8 cellular contexts compared by ENCODE assay signal in the genomic region with DNA sequence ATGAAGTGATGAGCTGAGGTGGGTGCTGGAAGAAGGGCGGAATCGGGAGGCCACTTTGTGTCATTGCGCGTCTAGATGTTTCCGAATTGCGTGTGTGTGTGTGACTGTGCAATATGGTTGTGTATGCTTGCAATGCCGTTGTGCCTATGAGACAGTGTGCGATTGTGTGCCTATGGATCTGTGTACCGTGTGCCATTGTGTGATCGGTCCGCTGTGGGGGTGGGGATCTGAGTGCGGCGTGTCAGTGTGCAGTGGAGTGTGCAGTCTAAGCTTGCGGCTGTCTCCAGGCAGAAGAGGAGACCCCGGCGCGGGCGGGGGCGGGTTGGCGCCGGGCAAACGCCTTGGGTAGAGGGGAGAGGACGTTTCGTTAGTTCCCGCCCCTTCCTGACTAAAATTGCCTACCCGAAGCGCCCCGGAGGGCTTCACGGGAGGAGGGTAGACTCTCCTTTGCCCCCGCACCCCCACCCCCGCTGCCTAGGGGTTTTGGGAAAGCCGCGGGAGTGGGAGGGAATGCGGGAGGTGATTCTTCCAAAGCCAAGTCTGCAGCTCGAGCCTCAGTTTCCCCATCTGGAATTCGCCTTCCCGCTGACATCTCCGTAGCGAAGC. TPM values are rescaled to one million over a fixed set of nuclear protein-coding genes. Genes with fewer than 3 reads are reported as not detected.
DNase-seq lines count a peak whose midpoint lies in the region; FAIRE-seq lines count a peak whose summit lies in the region.

No MANE protein-coding gene starts in this region.

- H3K36me3 ChIP-seq in endocrine pancreas (ENCODE audit: control insufficient read depth, insufficient read depth, low read length) (no peaks in the 10 kb centered on the region), mesodermal cell (ENCODE audit: control insufficient read depth, insufficient read depth, low read length) (peaks cover 57% of the 10 kb centered on the region)

- no peaks in the 10 kb centered on the region for H3K27me3 ChIP-seq in endocrine pancreas (ENCODE audit: control insufficient read depth, insufficient read depth, low read length)

- H3K9me3 ChIP-seq in endocrine pancreas (ENCODE audit: control insufficient read depth, low read length): no peaks in the 10 kb centered on the region
- no peaks in the 10 kb centered on the region for H3K9me3 ChIP-seq in mesodermal cell (ENCODE audit: control insufficient read depth, low read length)

- H3K27ac ChIP-seq in mesodermal cell (ENCODE audit: low read depth, low read length, severe bottlenecking) (peak overlapping the region; percentile 99), substantia nigra (ENCODE audit: low read depth, low read length, poor library complexity, severe bottlenecking) (peak overlapping the region; percentile 19)

- peak overlapping the region; percentile 84 for H3K4me3 ChIP-seq in endocrine pancreas (ENCODE audit: control insufficient read depth, insufficient read depth, low read length)
- H3K4me3 ChIP-seq in mesodermal cell (ENCODE audit: extremely low read depth, insufficient read depth, low read length, poor library complexity, severe bottlenecking): peak overlapping the region; percentile 34

- H3K4me1 ChIP-seq in endocrine pancreas (ENCODE audit: control insufficient read depth, insufficient read depth, low read length) (no peaks in the 10 kb centered on the region), mesodermal cell (ENCODE audit: control insufficient read depth, insufficient read depth, low read length, poor library complexity, severe bottlenecking) (peaks cover 73% of the 10 kb centered on the region)

- peak overlapping the region; percentile 66 for H3K9ac ChIP-seq in endocrine pancreas (ENCODE audit: control insufficient read depth, insufficient read depth, low read length)

- no peak for FAIRE-seq in frontal cortex (lab: Jason Lieb, UNC)

- DNase-seq in NCI-H748 (lab: John Stamatoyannopoulos, UW; ENCODE audit: unreplicated experiment): peak; percentile 39
- no peak for DNase-seq in NCI-H748 treated with DMSO at 0.1 percent for 48 hours (lab: John Stamatoyannopoulos, UW)
- peak; percentile 26 for DNase-seq in activated CD4-positive, alpha-beta T cell treated with anti-CD3 and anti-CD28 coated beads, Interleukin-2, amount 50 U/mL, for 1 hour
- peak in 6 of 49 donors; percentile 30 to 73 (median 43) for DNase-seq in substantia nigra (lab: John Stamatoyannopoulos, UW)
- no peak for DNase-seq in NCI-H226
- no peak for DNase-seq in frontal cortex (ENCODE audit: low spot score in 2 of 2)

- 23 to 26% methylated on average over 15 to 24 of the region's 39 CpGs for WGBS in mesodermal cell (ENCODE audit: insufficient coverage in 2 of 2), 2 experiments

RNA-seq across cellular contexts. Expression of a gene that starts 24.2 kb away (rescaled TPM):
- polyA plus RNA-seq in mesodermal cell (2013, experiment 1 of 2): 5.4 TPM
- polyA plus RNA-seq in mesodermal cell (2013, experiment 2 of 2): 5.2 TPM
- 4.9 TPM for total RNA-seq in frontal cortex

RNA-seq across cellular contexts. Expression of a gene that starts 28.3 kb away (rescaled TPM):
- polyA plus RNA-seq in mesodermal cell (2013, experiment 1 of 2): 23.1 TPM
- 20.8 TPM for polyA plus RNA-seq in mesodermal cell (2013, experiment 2 of 2)
- total RNA-seq in frontal cortex: 65.2 TPM

RNA-seq across cellular contexts. Expression of a gene that starts 37.4 kb away (rescaled TPM):
- polyA plus RNA-seq in mesodermal cell (2013, experiment 1 of 2): 115 TPM
- 92.6 TPM for polyA plus RNA-seq in mesodermal cell (2013, experiment 2 of 2)
- total RNA-seq in frontal cortex: 20.8 TPM

Comparison
In these comparisons a context has a peak if more than half of its experiments do, and no peak if none do; other contexts are left out.
1. DNase-seq: peak in NCI-H748 (single experiment) and activated CD4-positive, alpha-beta T cell treated with anti-CD3 and anti-CD28 coated beads, Interleukin-2, amount 50 U/mL, for 1 hour (single experiment); none in NCI-H748 treated with DMSO at 0.1 percent for 48 hours (single experiment), NCI-H226 (single experiment) and frontal cortex (0 of 2).